ENCODE assay signal across 24 cellular contexts in genomic region chr6:149899926-149900619, GRCh38. TPM values are rescaled to one million over a fixed set of nuclear protein-coding genes. Genes with fewer than 3 reads are reported as not detected.
DNase-seq lines count a peak whose midpoint lies in the region; ATAC-seq, FAIRE-seq and TF ChIP-seq lines count a peak whose summit lies in the region.
"Had no signal": no experiment of that assay in that cellular context is flagged by ENCODE, and none has a peak within 500 bp of the region (broad histone marks: within the 10 kb centered on the region; RNA-seq: fewer than 3 reads in every experiment).

No MANE protein-coding gene starts in this region.

- no peaks in the 10 kb centered on the region for H4K20me1 ChIP-seq in mammary epithelial cell (ENCODE audit: insufficient read depth, low read length)
- no peaks in the 10 kb centered on the region for H4K20me1 ChIP-seq in keratinocyte (ENCODE audit: control insufficient read depth, extremely low read depth, insufficient read depth, low read length)

- intact Hi-C loops in mammary epithelial cell (cut with micrococcal nuclease): loop anchor here (2.0 kb wide), 2 partner anchors 15 to 35 kb away; partner anchors contain the start of gene LRP11
- intact Hi-C loops in colonic mucosa (cut with DNase I): no loop called here

- H3K36me3 Mint-ChIP-seq in T-cell: no peaks in the 10 kb centered on the region

- dilution Hi-C loops in mammary epithelial cell (cut with HindIII; ENCODE audit: low sequenced_read_pairs): loop anchor here (5.0 to 10.0 kb wide), 3 partner anchors 45 to 175 kb away; no protein-coding TSS in a partner anchor
- dilution Hi-C loops in keratinocyte (cut with MboI; ENCODE audit: extremely low pct_ligation_motif_present, low sequenced_read_pairs): no loop called here

- peaks cover 6 to 18% (median 11%) of the 10 kb centered on the region in 3 donors for H3K4me1 Mint-ChIP-seq in T-cell

- no peak overlapping the region for H3K27ac Mint-ChIP-seq in T-cell
- H3K27ac Mint-ChIP-seq: CD4-positive, alpha-beta T cell; GM23338 had no signal

- H3K4me1 ChIP-seq in mammary epithelial cell (ENCODE audit: insufficient read depth, low read length) (peaks cover 61% of the 10 kb centered on the region), keratinocyte (ENCODE audit: control insufficient read depth, extremely low read depth, insufficient read depth, low read length) (peaks cover 55% of the 10 kb centered on the region), suprapubic skin (peaks cover 58% of the 10 kb centered on the region), colonic mucosa (peaks cover 9% of the 10 kb centered on the region)
- H3K4me1 ChIP-seq: HAP-1 had no signal

- BruUV-seq in mammary epithelial cell (replicated peaks; lab: Mats Ljungman, UMichigan): TSS peak; percentile 52

- peaks cover 7 to 12% of the 10 kb centered on the region in 2 donors for H3K27me3 Mint-ChIP-seq in T-cell

- CTCF ChIA-PET in RWPE1 (lab: Yijun Ruan, JAX) (interaction anchor here (0.6 to 1.1 kb wide), 2 partner anchors 11 to 116 kb away, joined by 4 to 5 read pairs; no protein-coding TSS in a partner anchor), mammary epithelial cell (lab: Charles Lee; ENCODE audit: low non-redundant PET) (no interaction called here), T-cell (lab: Charles Lee) (no interaction called here)

- H3K9ac ChIP-seq in mammary epithelial cell (ENCODE audit: insufficient read depth, low read length) (no peak overlapping the region), keratinocyte (ENCODE audit: control insufficient read depth, extremely low read depth, insufficient read depth, low read length) (peak overlapping the region; percentile 36), colonic mucosa (ENCODE audit: low read depth in 2 of 2, low read length in 2 of 2) (no peak overlapping the region)
- H3K9ac ChIP-seq: KMS-11 had no signal

- peak overlapping the region; percentile 100 for H3K27ac ChIP-seq in RWPE1
- peak overlapping the region; percentile 46 for H3K27ac ChIP-seq in mammary epithelial cell (ENCODE audit: insufficient read depth, low read depth, low read length)
- peak overlapping the region; percentile 67 for H3K27ac ChIP-seq in keratinocyte (ENCODE audit: control insufficient read depth, insufficient read depth, low read length)
- H3K27ac ChIP-seq in suprapubic skin: peak overlapping the region; percentile 75
- H3K27ac ChIP-seq in WERI-Rb-1: no peak overlapping the region
- H3K27ac ChIP-seq in colonic mucosa: no peak overlapping the region
- H3K27ac ChIP-seq: KMS-11 had no signal

- H3K27me3 ChIP-seq in mammary epithelial cell (ENCODE audit: insufficient read depth, low read length) (no peaks in the 10 kb centered on the region), keratinocyte (ENCODE audit: control insufficient read depth, extremely low read depth, insufficient read depth, low read length) (no peaks in the 10 kb centered on the region), suprapubic skin (no peaks in the 10 kb centered on the region), WERI-Rb-1 (ENCODE audit: insufficient read depth, low read depth, severe bottlenecking) (no peaks in the 10 kb centered on the region), colonic mucosa (no peaks in the 10 kb centered on the region)

- no peaks in the 10 kb centered on the region for H3K36me3 ChIP-seq in mammary epithelial cell (ENCODE audit: insufficient read depth, low read length)
- H3K36me3 ChIP-seq in keratinocyte (ENCODE audit: control insufficient read depth in 2 of 2, extremely low read depth in 1 of 2, insufficient read depth in 2 of 2, low read length in 2 of 2): no peaks in the 10 kb centered on the region
- H3K36me3 ChIP-seq in suprapubic skin: no peaks in the 10 kb centered on the region
- no peaks in the 10 kb centered on the region for H3K36me3 ChIP-seq in WERI-Rb-1
- no peaks in the 10 kb centered on the region for H3K36me3 ChIP-seq in colonic mucosa
- H3K36me3 ChIP-seq: HAP-1 had no signal

- FAIRE-seq in keratinocyte (lab: Jason Lieb, UNC): no peak
- FAIRE-seq: GM12891, HTR-8/SVneo, RCC 7860 had no signal

- H3K9me3 ChIP-seq in mammary epithelial cell (replicated peaks; ENCODE audit: insufficient read depth, low read length) (no peaks in the 10 kb centered on the region), keratinocyte (ENCODE audit: control insufficient read depth, low read depth, low read length) (no peaks in the 10 kb centered on the region), suprapubic skin (no peaks in the 10 kb centered on the region), WERI-Rb-1 (ENCODE audit: severe bottlenecking) (no peaks in the 10 kb centered on the region), colonic mucosa (no peaks in the 10 kb centered on the region)
- H3K9me3 ChIP-seq: HAP-1 had no signal

- no peak overlapping the region for H3K4me3 Mint-ChIP-seq in T-cell
- H3K4me3 Mint-ChIP-seq: CD4-positive, alpha-beta T cell; GM23338 had no signal

- DNase-seq in RWPE1 (ENCODE audit: low spot score): no peak
- no peak for DNase-seq in mammary epithelial cell
- no peak for DNase-seq in keratinocyte (ENCODE audit: low read depth, low spot score)
- peak; percentile 56 to 65 for DNase-seq in suprapubic skin (ENCODE audit: low spot score in 2 of 2)
- no peak for DNase-seq in DMS53 (lab: John Stamatoyannopoulos, UW)
- DNase-seq in WERI-Rb-1: no peak
- no peak for DNase-seq in T-cell
- no peak for DNase-seq in colonic mucosa
- DNase-seq: CD4-positive, alpha-beta T cell; MV-4-11; NCI-H1105 treated with DMSO at 0.1 percent for 48 hours; NCI-H2081; NCI-H2171 treated with DMSO at 0.1 percent for 48 hours; NCI-H446; NCI-H526; OCI-M1; SHP77 had no signal

- POLR2A ChIA-PET in RWPE1 (lab: Yijun Ruan, JAX; ENCODE audit: low non-redundant PET) (no interaction called here), T-cell (lab: Charles Lee) (no interaction called here)

- H3K4me2 ChIP-seq in mammary epithelial cell (ENCODE audit: insufficient read depth, low read depth, low read length) (peak overlapping the region; percentile 77), keratinocyte (ENCODE audit: control insufficient read depth, extremely low read depth, insufficient read depth, low read depth, low read length) (peak overlapping the region; percentile 65)
- H3K4me2 ChIP-seq: GM23338, KMS-11 had no signal

- TF ChIP-seq EP300 in suprapubic skin (IDR thresholded peaks at IDR 0.05): no peak

- H3K4me3 ChIP-seq in mammary epithelial cell (replicated peaks in 1 of 3; ENCODE audit: insufficient read depth in 1 of 3, low read depth in 2 of 3, low read length in 3 of 3) (peak overlapping the region in 1 of 3 experiments; percentile 7), keratinocyte (ENCODE audit: control insufficient read depth in 2 of 3, extremely low read depth in 1 of 3, insufficient read depth in 2 of 3, low read depth in 1 of 3, low read length in 3 of 3) (peak overlapping the region in 2 of 3 experiments; percentile 5 to 49), suprapubic skin (no peak overlapping the region), WERI-Rb-1 (ENCODE audit: low read depth, low read length) (no peak overlapping the region), colonic mucosa (no peak overlapping the region)
- H3K4me3 ChIP-seq: GM23338, HAP-1 had no signal

- in situ Hi-C loops in mammary epithelial cell (cut with MboI; ENCODE audit: low sequenced_read_pairs in 2 of 2): loop anchor here in 1 of 2 donors (25.0 kb wide), 1 partner anchor 338 kb away; the partner anchor contains the start of gene GINM1

- peak overlapping the region; percentile 74 for H2AFZ ChIP-seq in mammary epithelial cell (ENCODE audit: low read depth, low read length)
- H2AFZ ChIP-seq in keratinocyte (ENCODE audit: control insufficient read depth, low read length): peak overlapping the region; percentile 64
- H2AFZ ChIP-seq: GM23338 had no signal

- H3K79me2 ChIP-seq in mammary epithelial cell (ENCODE audit: insufficient read depth, low read length) (no peaks in the 10 kb centered on the region), keratinocyte (ENCODE audit: control insufficient read depth, insufficient read depth, low read length) (no peaks in the 10 kb centered on the region)

- H3K9me3 Mint-ChIP-seq in T-cell: no peaks in the 10 kb centered on the region
- H3K9me3 Mint-ChIP-seq: CD4-positive, alpha-beta T cell; GM23338 had no signal

- no peaks in the 10 kb centered on the region for H3K9me1 ChIP-seq in keratinocyte (ENCODE audit: control insufficient read depth, extremely low read depth, insufficient read depth, low read length)

- WGBS in mammary epithelial cell (ENCODE audit: low coverage, missing lambda C conversion rate): 50% methylated on average over 7 of the region's 7 CpGs
- 63% methylated on average over 7 of the region's 7 CpGs for WGBS in suprapubic skin

- TF ChIP-seq CTCF in RWPE1 (conservative IDR thresholded peaks at IDR 0.05; ENCODE audit: low read depth) (no peak), mammary epithelial cell (conservative IDR thresholded peaks at IDR 0.05 in 1 of 2, IDR thresholded peaks at IDR 0.05 in 1 of 2; ENCODE audit: extremely low read depth in 1 of 2, insufficient read depth in 1 of 2, low read depth in 1 of 2, low read length in 2 of 2) (no peak), keratinocyte (optimal IDR thresholded peaks at IDR 0.05 in 1 of 3, IDR thresholded peaks at IDR 0.05 in 1 of 3, conservative IDR thresholded peaks at IDR 0.05 in 1 of 3; ENCODE audit: extremely low read depth in 1 of 3, insufficient read depth in 2 of 3, low read length in 3 of 3) (no peak), suprapubic skin (IDR thresholded peaks at IDR 0.05) (no peak), WERI-Rb-1 (IDR thresholded peaks at IDR 0.05; ENCODE audit: low read depth, low read length) (no peak), colonic mucosa (IDR thresholded peaks at IDR 0.05) (no peak)

- TF ChIP-seq POLR2A in suprapubic skin (IDR thresholded peaks at IDR 0.05): no peak

- no peak for ATAC-seq in T-cell (replicated peaks in 1 of 4)
- ATAC-seq: GM23338 had no signal

RNA-seq across cellular contexts. Expression of gene RAET1E, which starts 2.2 kb away (rescaled TPM):
- total RNA-seq in mammary epithelial cell (10 to 100 TPM in 1 of 2 donors, 1 to 10 TPM in 1; 9.2 to 15.0 TPM), suprapubic skin (10 to 100 TPM; 14.4 to 46.8 (median 22.8) TPM), T-cell (not detected), colonic mucosa (under 1 TPM in 1 of 2 donors, not detected in 1; 0.21 TPM)
- polyA plus RNA-seq in mammary epithelial cell (18.5 TPM), keratinocyte (8.4 to 24.9 TPM (median 14.0 TPM) in 3 replicates)
- polyA minus RNA-seq in mammary epithelial cell (not detected), keratinocyte (2.3 to 20.6 TPM (median 5.9 TPM) in 3 replicates)
- 19.2 TPM for polyA plus RNA-seq in keratinocyte (2011; ENCODE audit: low read depth)
- 7.7 and 14.8 TPM in 2 replicates for polyA plus RNA-seq in keratinocyte (2011; cell fraction: cytosol; rRNA removed)
- 29.0 and 31.6 TPM in 2 replicates for polyA plus RNA-seq in keratinocyte (2011; cell fraction: nucleus; rRNA removed)
- 4.6 and 45.2 TPM in 2 replicates for polyA plus RNA-seq in keratinocyte (2012; ENCODE audit: low replicate concordance)
- 2.3 TPM for polyA minus RNA-seq in keratinocyte (2011; cell fraction: cytosol; rRNA and poly(A)+ RNA removed)
- polyA minus RNA-seq in keratinocyte (2011; cell fraction: nucleus; rRNA and poly(A)+ RNA removed): 10.4 and 15.0 TPM in 2 replicates
- total RNA-seq: CD4-positive, alpha-beta T cell; G401; GM23338 had no signal
- polyA plus RNA-seq: GM23338 had no signal

RNA-seq across cellular contexts. Expression of gene RAET1G, which starts 22.8 kb away (rescaled TPM):
- 10 to 100 TPM in 1 of 2 donors, 1 to 10 TPM in 1; 6.3 to 28.8 TPM for total RNA-seq in mammary epithelial cell
- polyA plus RNA-seq in mammary epithelial cell: 32.3 TPM
- polyA minus RNA-seq in mammary epithelial cell: 3.1 TPM
- 12.1 to 38.8 TPM (median 16.4 TPM) in 3 replicates for polyA plus RNA-seq in keratinocyte
- polyA plus RNA-seq in keratinocyte (2011; ENCODE audit: low read depth): 69.8 TPM
- 25.0 and 34.7 TPM in 2 replicates for polyA plus RNA-seq in keratinocyte (2011; cell fraction: cytosol; rRNA removed)
- 76.7 and 78.1 TPM in 2 replicates for polyA plus RNA-seq in keratinocyte (2011; cell fraction: nucleus; rRNA removed)
- 10.8 and 136 TPM in 2 replicates for polyA plus RNA-seq in keratinocyte (2012; ENCODE audit: low replicate concordance)
- polyA minus RNA-seq in keratinocyte: 4.8 to 21.9 TPM (median 12.4 TPM) in 3 replicates
- 14.6 TPM for polyA minus RNA-seq in keratinocyte (2011; cell fraction: cytosol; rRNA and poly(A)+ RNA removed)
- polyA minus RNA-seq in keratinocyte (2011; cell fraction: nucleus; rRNA and poly(A)+ RNA removed): 15.8 and 23.7 TPM in 2 replicates
- total RNA-seq in suprapubic skin: 1 to 10 TPM; 1.9 to 5.8 (median 4.5) TPM
- total RNA-seq in T-cell: not detected
- total RNA-seq in colonic mucosa: under 1 TPM in 1 of 2 donors, not detected in 1; 0.27 TPM
- total RNA-seq: CD4-positive, alpha-beta T cell; G401; GM23338 had no signal
- polyA plus RNA-seq: GM23338 had no signal

RNA-seq across cellular contexts. Expression of gene LRP11, which starts 35.9 kb away (rescaled TPM):
- 10 to 100 TPM; 67.5 to 71.3 TPM for total RNA-seq in mammary epithelial cell
- 35.9 TPM for polyA plus RNA-seq in mammary epithelial cell
- polyA minus RNA-seq in mammary epithelial cell: 57.5 TPM
- polyA plus RNA-seq in keratinocyte: 26.4 to 49.2 TPM (median 31.1 TPM) in 3 replicates
- polyA plus RNA-seq in keratinocyte (2011; ENCODE audit: low read depth): 48.7 TPM
- 23.3 and 33.9 TPM in 2 replicates for polyA plus RNA-seq in keratinocyte (2011; cell fraction: cytosol; rRNA removed)
- 44.9 and 52.7 TPM in 2 replicates for polyA plus RNA-seq in keratinocyte (2011; cell fraction: nucleus; rRNA removed)
- polyA plus RNA-seq in keratinocyte (2012; ENCODE audit: low replicate concordance): 25.2 and 70.7 TPM in 2 replicates
- polyA minus RNA-seq in keratinocyte: 46.2 to 99.9 TPM (median 57.1 TPM) in 3 replicates
- 46.0 TPM for polyA minus RNA-seq in keratinocyte (2011; cell fraction: cytosol; rRNA and poly(A)+ RNA removed)
- polyA minus RNA-seq in keratinocyte (2011; cell fraction: nucleus; rRNA and poly(A)+ RNA removed): 46.4 and 66.9 TPM in 2 replicates
- 10 to 100 TPM; 43.6 to 77.2 (median 68.4) TPM for total RNA-seq in suprapubic skin
- 1 to 10 TPM in 4 of 5 donors, not detected in 1; 2.1 to 4.3 (median 2.7) TPM for total RNA-seq in T-cell
- total RNA-seq in colonic mucosa: 10 to 100 TPM; 24.8 to 39.4 TPM

RNA-seq across cellular contexts. Expression of gene ULBP2, which starts 41.7 kb away (rescaled TPM):
- total RNA-seq in mammary epithelial cell: 10 to 100 TPM; 12.9 to 14.5 TPM
- 20.7 TPM for polyA plus RNA-seq in mammary epithelial cell
- polyA minus RNA-seq in mammary epithelial cell: 1.7 TPM
- polyA plus RNA-seq in keratinocyte: 11.8 to 15.7 TPM (median 14.0 TPM) in 3 replicates
- polyA plus RNA-seq in keratinocyte (2011; ENCODE audit: low read depth): 4.9 TPM
- polyA plus RNA-seq in keratinocyte (2011; cell fraction: cytosol; rRNA removed): 12.0 and 13.7 TPM in 2 replicates
- 33.5 and 35.2 TPM in 2 replicates for polyA plus RNA-seq in keratinocyte (2011; cell fraction: nucleus; rRNA removed)
- 8.1 and 11.0 TPM in 2 replicates for polyA plus RNA-seq in keratinocyte (2012; ENCODE audit: low replicate concordance)
- 6.8 to 12.5 TPM (median 7.4 TPM) in 3 replicates for polyA minus RNA-seq in keratinocyte
- 9.2 TPM for polyA minus RNA-seq in keratinocyte (2011; cell fraction: cytosol; rRNA and poly(A)+ RNA removed)
- 6.9 and 7.6 TPM in 2 replicates for polyA minus RNA-seq in keratinocyte (2011; cell fraction: nucleus; rRNA and poly(A)+ RNA removed)
- under 1 TPM in 2 of 4 donors, not detected in 2; 0.76 to 0.95 TPM for total RNA-seq in suprapubic skin
- 1 to 10 TPM in 2 of 5 donors, under 1 TPM in 1, not detected in 2; 0.20 to 3.9 (median 1.6) TPM for total RNA-seq in T-cell
- under 1 TPM; 0.19 to 0.47 TPM for total RNA-seq in colonic mucosa
- total RNA-seq: GM23338 had no signal
- polyA plus RNA-seq: GM23338 had no signal

Comparison
In these comparisons a context has a peak if more than half of its experiments do, and no peak if none do; other contexts are left out.
1. DNase-seq: peak in suprapubic skin (2 of 2); none in RWPE1 (single experiment), mammary epithelial cell (single experiment), keratinocyte (single experiment), DMS53 (single experiment), WERI-Rb-1 (single experiment), T-cell (0 of 34) and colonic mucosa (single experiment).
2. H3K27ac ChIP-seq: peak in RWPE1 (single experiment), mammary epithelial cell (single experiment), keratinocyte (single experiment) and suprapubic skin (single experiment); none in WERI-Rb-1 (single experiment) and colonic mucosa (single experiment).
3. H3K4me3 ChIP-seq: peak in keratinocyte (2 of 3); none in suprapubic skin (single experiment), WERI-Rb-1 (single experiment) and colonic mucosa (single experiment).
4. RNA of gene RAET1E, which starts 2.2 kb away (total RNA-seq): 14.4 to 46.8 TPM in suprapubic skin and 9.2 to 15.0 TPM in mammary epithelial cell; 0.21 TPM in colonic mucosa and not detected in T-cell; every median in the first group is over 4 times any median in the second.
5. RNA of gene LRP11, which starts 35.9 kb away (total RNA-seq): 43.6 to 77.2 TPM in suprapubic skin, 67.5 to 71.3 TPM in mammary epithelial cell and 24.8 to 39.4 TPM in colonic mucosa; 2.1 to 4.3 TPM in T-cell; every median in the first group is over 4 times any median in the second.